8 cellular contexts compared by ENCODE assay signal in genomic region chr21:25640671-25641292, GRCh38. TPM values are rescaled to one million over a fixed set of nuclear protein-coding genes. Genes with fewer than 3 reads are reported as not detected.
DNase-seq lines count a peak whose midpoint lies in the region; ATAC-seq and TF ChIP-seq lines count a peak whose summit lies in the region.

No MANE protein-coding gene starts in this region.

- in situ Hi-C loops in astrocyte of the spinal cord (cut with HindIII; ENCODE audit: low sequenced_read_pairs): no loop called here

- H3K27ac ChIP-seq in upper lobe of left lung: peak overlapping the region; percentile 83 to 90 (median 88)

- DNase-seq in activated naive CD4-positive, alpha-beta T cell treated with anti-CD3 and anti-CD28 coated beads, Interleukin-2, amount 10 ng/mL, durations not matched to agents 7 days and 5 days: no peak
- DNase-seq in activated naive CD4-positive, alpha-beta T cell treated with Interleukin-2 at 50 U/mL for 16 hours: no peak
- DNase-seq in astrocyte of the spinal cord (ENCODE audit: low read depth, low spot score) (no peak), upper lobe of left lung (no peak), DMS153 (lab: John Stamatoyannopoulos, UW) (no peak)

- peaks cover 19% of the 10 kb centered on the region for H3K4me1 Mint-ChIP-seq in activated naive CD4-positive, alpha-beta T cell treated with anti-CD3 and anti-CD28 coated beads, Interleukin-2, amount 10 ng/mL, durations not matched to agents 7 days and 5 days

- H3K4me1 ChIP-seq in mononuclear cell (ENCODE audit: insufficient read depth, low read length) (peaks cover 20% of the 10 kb centered on the region), upper lobe of left lung (peaks cover 7 to 21% (median 18%) of the 10 kb centered on the region in 4 donors)

- no peak for ATAC-seq in upper lobe of left lung (ENCODE audit: low FRiP score in 2 of 2)
- no peak for ATAC-seq in HG03342 (IDR thresholded peaks at IDR 0.05; ENCODE audit: unreplicated experiment)
- ATAC-seq in HG03469 (IDR thresholded peaks at IDR 0.05; ENCODE audit: unreplicated experiment): no peak

- H3K27ac Mint-ChIP-seq in activated naive CD4-positive, alpha-beta T cell treated with anti-CD3 and anti-CD28 coated beads, Interleukin-2, amount 10 ng/mL, durations not matched to agents 7 days and 5 days: no peak overlapping the region

- H3K27me3 Mint-ChIP-seq in activated naive CD4-positive, alpha-beta T cell treated with anti-CD3 and anti-CD28 coated beads, Interleukin-2, amount 10 ng/mL, durations not matched to agents 7 days and 5 days: peaks cover 52% of the 10 kb centered on the region

- no peak for TF ChIP-seq EP300 in upper lobe of left lung (IDR thresholded peaks at IDR 0.05)

- H3K9me3 ChIP-seq in mononuclear cell (ENCODE audit: low read depth, low read length) (no peaks in the 10 kb centered on the region), upper lobe of left lung (no peaks in the 10 kb centered on the region)

- no peaks in the 10 kb centered on the region for H3K36me3 Mint-ChIP-seq in activated naive CD4-positive, alpha-beta T cell treated with anti-CD3 and anti-CD28 coated beads, Interleukin-2, amount 10 ng/mL, durations not matched to agents 7 days and 5 days

- H3K4me3 ChIP-seq in astrocyte of the spinal cord (ENCODE audit: low read depth, low read length) (peak overlapping the region; percentile 67), mononuclear cell (ENCODE audit: low read length) (peak overlapping the region; percentile 41), upper lobe of left lung (peak overlapping the region in 3 of 4 donors; percentile 50 to 74 (median 62))

- H3K9me3 Mint-ChIP-seq in activated naive CD4-positive, alpha-beta T cell treated with anti-CD3 and anti-CD28 coated beads, Interleukin-2, amount 10 ng/mL, durations not matched to agents 7 days and 5 days: no peaks in the 10 kb centered on the region

- peak overlapping the region; percentile 69 for H3K4me3 Mint-ChIP-seq in activated naive CD4-positive, alpha-beta T cell treated with anti-CD3 and anti-CD28 coated beads, Interleukin-2, amount 10 ng/mL, durations not matched to agents 7 days and 5 days

- H3K36me3 ChIP-seq in upper lobe of left lung: no peaks in the 10 kb centered on the region

- WGBS in upper lobe of left lung, 2 donors: 34 to 45% methylated on average over 9 of the region's 9 CpGs

- TF ChIP-seq POLR2A in upper lobe of left lung (IDR thresholded peaks at IDR 0.05): no peak

- no peak for TF ChIP-seq CTCF in astrocyte of the spinal cord (IDR thresholded peaks at IDR 0.05; ENCODE audit: low read depth, low read length)
- TF ChIP-seq CTCF in upper lobe of left lung (IDR thresholded peaks at IDR 0.05): no peak

- CTCF ChIA-PET in activated naive CD4-positive, alpha-beta T cell treated with anti-CD3 and anti-CD28 coated beads, Interleukin-2, amount 10 ng/mL, durations not matched to agents 7 days and 5 days (lab: Charles Lee): no interaction called here

- H3K27me3 ChIP-seq in mononuclear cell (ENCODE audit: insufficient read depth, low read length): peaks cover 36% of the 10 kb centered on the region
- peaks cover 0 to 7% (median 1%) of the 10 kb centered on the region in 4 donors for H3K27me3 ChIP-seq in upper lobe of left lung

RNA-seq across cellular contexts. Expression of gene JAM2, which starts 1.7 kb away (rescaled TPM):
- total RNA-seq in mononuclear cell (under 0.01 TPM), upper lobe of left lung (10 to 100 TPM in 3 of 6 donors, 1 to 10 TPM in 3; 7.8 to 29.3 (median 11.2) TPM)

RNA-seq across cellular contexts. Expression of gene MRPL39, which starts 33.5 kb away (rescaled TPM):
- total RNA-seq in mononuclear cell (11.8 TPM), upper lobe of left lung (10 to 100 TPM; 12.7 to 24.2 (median 19.1) TPM)
